22 cellular contexts compared by ENCODE assay signal in genomic region chr7:680411-681127, GRCh38.
"Had no signal": no experiment of that assay in that cellular context is flagged by ENCODE, and none has a peak within 500 bp of the region (broad histone marks: within the 10 kb centered on the region; RNA-seq: fewer than 3 reads in every experiment).

No MANE protein-coding gene starts in this region.

- H3K4me3 ChIP-seq: left lung, right lobe of liver, smooth muscle cell, thoracic aorta had no signal

- H3K27me3 ChIP-seq: left lung, right lobe of liver had no signal

- H2AFZ ChIP-seq: parathyroid adenoma had no signal

- H3K4me3 Mint-ChIP-seq: activated CD8-positive, alpha-beta T cell treated with anti-CD3 and anti-CD28 coated beads, Interleukin-2, amount 10 ng/mL, durations not matched to agents 7 days and 5 days; activated T-helper 1 cell treated with anti-CD3 and anti-CD28 coated beads, Interleukin-12 subunit alpha, Interleukin-12 subunit beta, Interleukin-2, Interleukin-4 antibody, amounts not matched to agents 30 ng/mL and 10 ng/mL and 1 ng/mL, durations not matched to agents 14 hours and 24 hours and 36 hours; nephron; type B pancreatic cell had no signal

- H3K27me3 Mint-ChIP-seq: type B pancreatic cell had no signal

- ATAC-seq: activated CD8-positive, alpha-beta T cell treated with anti-CD3 and anti-CD28 coated beads, Interleukin-2, amount 10 ng/mL, durations not matched to agents 7 days and 5 days; left lung; right lobe of liver; SK-N-SH treated with all-trans-retinoic acid at 6 μM for 48 hours had no signal

- FAIRE-seq: bronchial epithelial cell, TTC549 had no signal

- DNase-seq: activated CD4-positive, alpha-beta T cell treated with anti-CD3 and anti-CD28 coated beads for 1 hour; activated CD4-positive, alpha-beta T cell treated with anti-CD3 and anti-CD28 coated beads, Interleukin-2, amount 50 U/mL, for 1 hour; activated CD8-positive, alpha-beta T cell treated with anti-CD3 and anti-CD28 coated beads, Interleukin-2, amount 10 ng/mL, durations not matched to agents 7 days and 5 days; activated naive CD4-positive, alpha-beta T cell; amygdala; cortex of kidney; foreskin fibroblast; left lung; mammary epithelial cell; midbrain; stimulated activated CD4-positive, alpha-beta T cell treated with anti-CD3 and anti-CD28 coated beads, Interleukin-2, amount 100 ng/mL, for 48 hours; stimulated activated naive CD4-positive, alpha-beta T cell had no signal

- H3K4me1 ChIP-seq: left lung, parathyroid adenoma, right lobe of liver had no signal

- H3K9ac ChIP-seq: parathyroid adenoma had no signal

- H3K27ac Mint-ChIP-seq: activated CD8-positive, alpha-beta T cell treated with anti-CD3 and anti-CD28 coated beads, Interleukin-2, amount 10 ng/mL, durations not matched to agents 7 days and 5 days; activated T-helper 1 cell treated with anti-CD3 and anti-CD28 coated beads, Interleukin-12 subunit alpha, Interleukin-12 subunit beta, Interleukin-2, Interleukin-4 antibody, amounts not matched to agents 30 ng/mL and 10 ng/mL and 1 ng/mL, durations not matched to agents 14 hours and 24 hours and 36 hours; nephron; type B pancreatic cell had no signal

- H3K4me1 Mint-ChIP-seq: nephron had no signal

- H3K27ac ChIP-seq: left lung, parathyroid adenoma, right lobe of liver, thoracic aorta had no signal

- H3K36me3 ChIP-seq: right lobe of liver, thoracic aorta had no signal

- H3K4me2 ChIP-seq: smooth muscle cell had no signal
